Comparison of ENCODE assay signal across 17 cellular contexts in genomic region chr16:82852388-82852998, GRCh38.
A peak's percentile ranks its signal among the peaks of the same experiment; 100 is the strongest.
DNase-seq lines count a peak whose midpoint lies in the region; ATAC-seq and TF ChIP-seq lines count a peak whose summit lies in the region.
"Had no signal": no experiment of that assay in that cellular context is flagged by ENCODE, and none has a peak within 500 bp of the region (broad histone marks: within the 10 kb centered on the region; RNA-seq: fewer than 3 reads in every experiment).

No MANE protein-coding gene starts in this region.

- H3K4me1 Mint-ChIP-seq in nephron progenitor cell (peaks cover 28% of the 10 kb centered on the region), mesothelial cell of epicardium (no peaks in the 10 kb centered on the region)
- H3K4me1 Mint-ChIP-seq: CD8-positive, alpha-beta memory T cell; IgD-negative memory B cell had no signal

- H3K27me3 Mint-ChIP-seq in nephron progenitor cell (ENCODE audit: low read depth, poor library complexity) (no peaks in the 10 kb centered on the region), mesothelial cell of epicardium (ENCODE audit: low read depth) (peaks cover 7% of the 10 kb centered on the region)

- H3K9me3 Mint-ChIP-seq in nephron progenitor cell = peaks cover 4% of the 10 kb centered on the region
- peaks cover under 1% of the 10 kb centered on the region for H3K9me3 Mint-ChIP-seq in mesothelial cell of epicardium
- H3K9me3 Mint-ChIP-seq: IgD-negative memory B cell had no signal

- H3K9me3 ChIP-seq in heart right ventricle = no peaks in the 10 kb centered on the region
- H3K9me3 ChIP-seq: A549, BLaER1 had no signal

- intact Hi-C loops in heart right ventricle (cut with DNase I) = no loop called here

- no peaks in the 10 kb centered on the region for H3K36me3 ChIP-seq in heart right ventricle
- H3K36me3 ChIP-seq: BLaER1 had no signal

- H3K36me3 Mint-ChIP-seq in nephron progenitor cell (ENCODE audit: low read depth) (peaks cover 1% of the 10 kb centered on the region), mesothelial cell of epicardium (no peaks in the 10 kb centered on the region)
- H3K36me3 Mint-ChIP-seq: CD8-positive, alpha-beta memory T cell had no signal

- TF ChIP-seq CTCF in heart right ventricle (IDR thresholded peaks at IDR 0.05) = no peak
- TF ChIP-seq CTCF in nephron progenitor cell (IDR thresholded peaks at IDR 0.05) = no peak
- no peak for TF ChIP-seq CTCF in GM13977 (IDR thresholded peaks at IDR 0.05; ENCODE audit: extremely low read depth, insufficient read depth, missing control alignments)
- TF ChIP-seq CTCF in mesothelial cell of epicardium (IDR thresholded peaks at IDR 0.05; ENCODE audit: unreplicated experiment) = no peak

- H3K27ac Mint-ChIP-seq in nephron progenitor cell (peak overlapping the region; percentile 70), mesothelial cell of epicardium (no peak overlapping the region)
- H3K27ac Mint-ChIP-seq: CD8-positive, alpha-beta memory T cell had no signal

- DNase-seq in GM03348 (ENCODE audit: low spot score) (peak; percentile 29), epidermal melanocyte (ENCODE audit: insufficient read length, low spot score) (peak; percentile 64), heart right ventricle (no peak), nephron progenitor cell (no peak), GM13977 (ENCODE audit: low spot score) (no peak), mesothelial cell of epicardium (ENCODE audit: low spot score in 2 of 2, unreplicated experiment in 2 of 2) (no peak), glomerular visceral epithelial cell (ENCODE audit: extremely low spot score) (no peak)
- DNase-seq: AML-193; Caco-2; CD8-positive, alpha-beta memory T cell; DND-41; GDM1 had no signal

- H3K27me3 ChIP-seq in heart right ventricle = no peaks in the 10 kb centered on the region
- H3K27me3 ChIP-seq: BLaER1 had no signal

- 45 to 51% methylated on average over 2 of the region's 2 CpGs for WGBS in heart right ventricle, 2 donors

- H3K27ac ChIP-seq in heart right ventricle = no peak overlapping the region
- H3K27ac ChIP-seq: A549, BLaER1 had no signal

- in situ Hi-C loops in GM13977 (cut with MboI; ENCODE audit: low pct_unique_long_range_greater_than_20kb, low sequenced_read_pairs, unreplicated experiment) = no loop called here

- ATAC-seq in heart right ventricle (peak; percentile 28 to 89 (median 52)), HG02885 (IDR thresholded peaks at IDR 0.05; ENCODE audit: poor library complexity, unreplicated experiment) (no peak)
- ATAC-seq: A549, HCT116 had no signal

- no peak overlapping the region for H3K4me3 ChIP-seq in heart right ventricle
- H3K4me3 ChIP-seq: A549, BLaER1 had no signal

- peaks cover 0 to 36% (median 3%) of the 10 kb centered on the region in 9 donors for H3K4me1 ChIP-seq in heart right ventricle
- H3K4me1 ChIP-seq: A549, BLaER1, Caco-2 had no signal

- H3K4me3 Mint-ChIP-seq in nephron progenitor cell (no peak overlapping the region), mesothelial cell of epicardium (no peak overlapping the region)
- H3K4me3 Mint-ChIP-seq: CD8-positive, alpha-beta memory T cell; IgD-negative memory B cell had no signal

Comparison
In these comparisons a context has a peak if more than half of its experiments do, and no peak if none do; other contexts are left out.
1. DNase-seq: peak in GM03348 (single experiment) and epidermal melanocyte (single experiment); none in heart right ventricle (0 of 2), nephron progenitor cell (single experiment), GM13977 (single experiment), mesothelial cell of epicardium (0 of 2) and glomerular visceral epithelial cell (single experiment).